In the genomic region with DNA sequence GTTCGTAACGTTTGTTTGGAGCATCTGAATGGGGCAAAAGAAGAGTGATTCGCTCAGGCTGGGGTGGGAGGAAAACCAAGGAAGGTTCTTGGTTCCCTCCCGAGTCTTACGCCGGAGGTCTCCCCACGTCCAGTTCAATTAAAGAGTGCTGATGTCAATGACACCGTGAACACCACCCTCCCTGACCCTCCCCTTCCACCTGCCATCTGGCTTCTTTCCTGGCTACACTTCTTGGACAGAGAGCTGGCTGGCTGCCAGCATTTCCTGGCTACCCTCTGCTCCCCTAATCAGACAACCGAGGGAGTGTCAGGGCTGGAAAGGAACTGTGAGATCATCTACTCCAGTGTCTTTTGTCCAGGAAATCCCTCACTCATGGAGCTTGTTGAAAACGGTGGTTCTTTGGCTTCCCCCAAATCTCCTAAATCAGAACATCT, we compare ENCODE assay signal across 9 cellular contexts. TPM values are rescaled to one million over a fixed set of nuclear protein-coding genes. Genes with fewer than 3 reads are reported as not detected.
A peak's percentile ranks its signal among the peaks of the same experiment; 100 is the strongest.
DNase-seq lines count a peak whose midpoint lies in the region; ATAC-seq, FAIRE-seq and TF ChIP-seq lines count a peak whose summit lies in the region.
"Had no signal": no experiment of that assay in that cellular context is flagged by ENCODE, and none has a peak within 500 bp of the region (broad histone marks: within the 10 kb centered on the region; RNA-seq: fewer than 3 reads in every experiment).

No MANE protein-coding gene starts in this region.

- H3K4me3 ChIP-seq in Panc1 (ENCODE audit: low read depth in 2 of 2, low read length in 2 of 2) (no peak overlapping the region; a peak in 1 of 4 replicates), small intestine (ENCODE audit: low read depth in 1 of 2, low read length in 2 of 2) (peak overlapping the region in 1 of 2 donors; percentile 20), esophagus squamous epithelium (peak overlapping the region in 2 of 4 donors; percentile 15 to 43)

- POLR2A ChIA-PET in Panc1 (lab: Charles Lee) = no interaction called here

- H3K36me3 ChIP-seq in Panc1 (ENCODE audit: control insufficient read depth, insufficient read depth, low read length) (no peaks in the 10 kb centered on the region), small intestine (ENCODE audit: control insufficient read depth in 2 of 2, insufficient read depth in 2 of 2, low read length in 2 of 2) (no peaks in the 10 kb centered on the region), esophagus squamous epithelium (no peaks in the 10 kb centered on the region)

- peak; percentile 33 for TF ChIP-seq CTCF in Panc1 (IDR thresholded peaks at IDR 0.05)
- no peak for TF ChIP-seq CTCF in esophagus squamous epithelium (IDR thresholded peaks at IDR 0.05)

- ATAC-seq in Panc1 (peak; percentile 44), Right ventricle myocardium superior (ENCODE audit: poor library complexity) (peak; percentile 97)

- H3K27ac ChIP-seq in Panc1 (ENCODE audit: low read length) = no peak overlapping the region
- H3K27ac ChIP-seq in small intestine (ENCODE audit: low read depth in 1 of 2, low read length in 1 of 2) = peak overlapping the region in 1 of 2 donors; percentile 37
- H3K27ac ChIP-seq in esophagus squamous epithelium = no peak overlapping the region

- H3K4me1 ChIP-seq in Panc1 (ENCODE audit: control insufficient read depth, insufficient read depth, low read length) (no peaks in the 10 kb centered on the region), small intestine (ENCODE audit: control insufficient read depth in 2 of 2, insufficient read depth in 1 of 2, low read depth in 1 of 2, low read length in 1 of 2) (peaks cover 0 to 3% of the 10 kb centered on the region in 2 donors), esophagus squamous epithelium (peaks cover 0 to 9% (median 0%) of the 10 kb centered on the region in 3 donors)

- no peaks in the 10 kb centered on the region; the same call in 1 of the 2 replicates for H3K27me3 ChIP-seq in Panc1 (ENCODE audit: control insufficient read depth, insufficient read depth, low read length)
- H3K27me3 ChIP-seq in small intestine (ENCODE audit: control insufficient read depth in 2 of 2, insufficient read depth in 2 of 2, low read length in 2 of 2) = no peaks in the 10 kb centered on the region
- H3K27me3 ChIP-seq in esophagus squamous epithelium = peaks cover 0 to 3% (median 0%) of the 10 kb centered on the region in 4 donors

- H3K9me3 ChIP-seq in Panc1 (ENCODE audit: control insufficient read depth, insufficient read depth, low read depth, low read length) = no peaks in the 10 kb centered on the region
- no peaks in the 10 kb centered on the region for H3K9me3 ChIP-seq in small intestine (ENCODE audit: control insufficient read depth, low read depth)
- no peaks in the 10 kb centered on the region for H3K9me3 ChIP-seq in esophagus squamous epithelium

- FAIRE-seq in small intestine (lab: Jason Lieb, UNC) = no peak

- peak; percentile 12 for DNase-seq in HCEC 1CT
- no peak for DNase-seq in Panc1 (ENCODE audit: low read depth, low spot score)
- peak; percentile 82 for DNase-seq in Right ventricle myocardium superior
- DNase-seq in small intestine = peak; percentile 94
- no peak for DNase-seq in SIG-M5 (lab: John Stamatoyannopoulos, UW)
- DNase-seq in esophagus squamous epithelium (lab: John Stamatoyannopoulos, UW) = no peak
- no peak for DNase-seq in stimulated activated CD4-positive, alpha-beta T cell treated with anti-CD3 and anti-CD28 coated beads, Interleukin-2, amount 100 ng/mL, for 24 hours
- DNase-seq in T-helper 2 cell = no peak

- in situ Hi-C loops in Panc1 (cut with HindIII; ENCODE audit: low pct_unique_long_range_greater_than_20kb, low sequenced_read_pairs) = no loop called here

- no peak for TF ChIP-seq POLR2A in esophagus squamous epithelium (IDR thresholded peaks at IDR 0.05)

- intact Hi-C loops in Panc1 (cut with micrococcal nuclease; ENCODE audit: unreplicated experiment) = no loop called here
- intact Hi-C loops in Right ventricle myocardium superior (cut with DNase I) = no loop called here
- intact Hi-C loops in esophagus squamous epithelium (cut with DNase I) = no loop called here

- 3 to 19% (median 13%) methylated on average over 10 of the region's 10 CpGs for WGBS in small intestine, 3 donors
- WGBS in esophagus squamous epithelium, 2 donors = 23 to 28% methylated on average over 9 to 10 of the region's 10 CpGs

- BruUV-seq in Panc1 (replicated peaks; lab: Mats Ljungman, UMichigan) = no TSS peak

- CTCF ChIA-PET in Panc1 (lab: Charles Lee) = no interaction called here

RNA-seq across cellular contexts. Expression of a gene that starts 24.1 kb away (rescaled TPM):
- total RNA-seq in Panc1 (2021; ENCODE audit: unreplicated experiment) (0.92 TPM), Right ventricle myocardium superior (0.16 TPM), esophagus squamous epithelium (1 to 10 TPM in 1 of 4 donors, under 1 TPM in 1, not detected in 2; 0.26 to 1.1 TPM)
- polyA plus RNA-seq in Panc1 (2012; ENCODE audit: insufficient read length) = 8.2 TPM
- 1 to 10 TPM in 1 of 3 donors, under 1 TPM in 1, not detected in 1; 0.45 to 1.3 TPM for polyA plus RNA-seq in small intestine
- total RNA-seq: NCI-H460 had no signal

RNA-seq across cellular contexts. Expression of a gene that starts 46.0 kb away (rescaled TPM):
- total RNA-seq in Panc1 (2021; ENCODE audit: unreplicated experiment) = 96.4 TPM
- polyA plus RNA-seq in Panc1 (2012; ENCODE audit: insufficient read length) = 29.0 TPM
- total RNA-seq in Right ventricle myocardium superior = 0.59 TPM
- 10 to 100 TPM in 1 of 3 donors, 1 to 10 TPM in 1, under 1 TPM in 1; 0.27 to 21.7 (median 1.1) TPM for polyA plus RNA-seq in small intestine
- total RNA-seq in esophagus squamous epithelium = 10 to 100 TPM in 2 of 4 donors, 1 to 10 TPM in 2; 6.7 to 23.7 (median 14.4) TPM

RNA-seq across cellular contexts. Expression of a gene that starts 58.7 kb away (rescaled TPM):
- 6.9 TPM for total RNA-seq in Panc1 (2021; ENCODE audit: unreplicated experiment)
- 12.6 TPM for polyA plus RNA-seq in Panc1 (2012; ENCODE audit: insufficient read length)
- total RNA-seq in Right ventricle myocardium superior = 4.9 TPM
- 10 to 100 TPM in 1 of 3 donors, 1 to 10 TPM in 2; 1.6 to 26.0 (median 2.0) TPM for polyA plus RNA-seq in small intestine
- total RNA-seq in esophagus squamous epithelium = 1 to 10 TPM in 1 of 4 donors, not detected in 3; 1.7 TPM
- total RNA-seq: NCI-H460 had no signal

Comparison
In these comparisons a context has a peak if more than half of its experiments do, and no peak if none do; other contexts are left out.
1. DNase-seq: peak in HCEC 1CT (single experiment), Right ventricle myocardium superior (single experiment) and small intestine (single experiment); none in Panc1 (single experiment), SIG-M5 (single experiment), esophagus squamous epithelium (single experiment), stimulated activated CD4-positive, alpha-beta T cell treated with anti-CD3 and anti-CD28 coated beads, Interleukin-2, amount 100 ng/mL, for 24 hours (0 of 2) and T-helper 2 cell (0 of 5).